ENCODE assay signal across 13 cellular contexts in the genomic region with DNA sequence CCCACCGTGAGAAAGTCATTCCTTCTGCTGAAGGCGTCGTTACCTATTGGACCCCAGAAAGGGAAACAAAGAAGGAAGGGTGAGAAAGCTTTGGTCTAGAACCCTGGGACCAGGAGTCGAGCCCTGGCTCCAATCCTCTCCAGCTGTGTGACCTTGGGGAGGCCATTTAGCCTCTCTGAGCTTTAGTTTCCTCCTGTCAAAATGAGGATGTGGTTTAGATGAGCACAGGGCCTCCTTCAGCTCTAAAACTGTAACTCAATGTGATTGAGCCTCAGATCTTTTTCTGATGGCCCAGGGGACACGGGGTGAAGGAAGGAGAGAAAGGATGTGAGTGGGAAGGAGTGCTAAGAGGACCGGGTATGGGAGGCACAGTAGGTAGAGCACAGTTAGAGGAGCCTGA. TPM values are rescaled to one million over a fixed set of nuclear protein-coding genes. Genes with fewer than 3 reads are reported as not detected.
DNase-seq lines count a peak whose midpoint lies in the region; ATAC-seq and TF ChIP-seq lines count a peak whose summit lies in the region.
"Had no signal": no experiment of that assay in that cellular context is flagged by ENCODE, and none has a peak within 500 bp of the region (broad histone marks: within the 10 kb centered on the region; RNA-seq: fewer than 3 reads in every experiment).

No MANE protein-coding gene starts in this region.

- H3K4me3 Mint-ChIP-seq in H9 (no peak overlapping the region), nephron (no peak overlapping the region)

- CTCF ChIA-PET in OCI-LY7 (lab: Charles Lee; ENCODE audit: unreplicated experiment) = interaction anchor here (0.6 to 1.7 kb wide), 2 partner anchors 18 to 1485 kb away, joined by 3 to 5 read pairs; a partner anchor contains a TSS

- no peaks in the 10 kb centered on the region for H3K23me2 ChIP-seq in H9 (ENCODE audit: insufficient read length, low read depth, low read length, poor library complexity, severe bottlenecking)

- H3K23ac ChIP-seq in H9 (ENCODE audit: insufficient read length, low read depth, low read length) = no peak overlapping the region

- POLR2A ChIA-PET in OCI-LY7 (lab: Charles Lee) = interaction anchor here (0.7 to 2.8 kb wide), 4 partner anchors 10 to 31 kb away, joined by 3 to 9 read pairs (median 4); no protein-coding TSS in a partner anchor

- H3K56ac ChIP-seq in H9 (ENCODE audit: insufficient read length, low read depth, low read length) = no peak overlapping the region

- WGBS in H9 (ENCODE audit: extremely low coverage, insufficient read length, low lambda C conversion rate) = no CpG with 5 or more reads among the region's 6 CpGs

- ATAC-seq in HG03175 (IDR thresholded peaks at IDR 0.05; ENCODE audit: unreplicated experiment) = no peak
- ATAC-seq: right cardiac atrium had no signal

- H2AFZ ChIP-seq in H9 (ENCODE audit: low read length) = no peak overlapping the region
- H2AFZ ChIP-seq in OCI-LY7 (ENCODE audit: low read length) = no peak overlapping the region

- H3K9me3 ChIP-seq in H9 (ENCODE audit: control insufficient read depth, low read depth, low read length) (no peaks in the 10 kb centered on the region), OCI-LY7 (ENCODE audit: low read length) (no peaks in the 10 kb centered on the region)

- H3K27ac ChIP-seq in H9 (ENCODE audit: insufficient read length, low read depth, low read length) (no peak overlapping the region), OCI-LY7 (ENCODE audit: low read depth, low read length, poor library complexity, severe bottlenecking) (peak overlapping the region; percentile 84)
- H3K27ac ChIP-seq: RWPE1 had no signal

- H3K36me3 Mint-ChIP-seq in H9 (ENCODE audit: insufficient read depth in 1 of 3, low read depth in 3 of 3) (peaks cover 18 to 55% (median 41%) of the 10 kb centered on the region in 3 experiments; a peak in 6 of 7 replicates), nephron (ENCODE audit: low read depth) (peaks cover 24% of the 10 kb centered on the region)

- DNase-seq in CD1c-positive myeloid dendritic cell (ENCODE audit: extremely low spot score) = peak; percentile 13
- no peak for DNase-seq in H9
- DNase-seq in OCI-LY7 (ENCODE audit: low spot score) = peak; percentile 57
- no peak for DNase-seq in AG08396 (ENCODE audit: low spot score)
- DNase-seq in NCI-H774 (lab: John Stamatoyannopoulos, UW) = no peak
- DNase-seq: central memory CD4-positive, alpha-beta T cell; effector memory CD4-positive, alpha-beta T cell; NCI-H1105; NCI-H69; right cardiac atrium had no signal

- H2BK5ac ChIP-seq in H9 (ENCODE audit: insufficient read length, low read length) = no peak overlapping the region

- H4K5ac ChIP-seq in H9 (ENCODE audit: insufficient read length, low read depth, low read length) = no peak overlapping the region

- H3K36me3 ChIP-seq in OCI-LY7 (ENCODE audit: insufficient read depth, low read length) = peaks cover 83% of the 10 kb centered on the region

- no peak overlapping the region for H4K91ac ChIP-seq in H9 (ENCODE audit: insufficient read length, low read depth, low read length)

- H3K4me1 ChIP-seq in H9 (ENCODE audit: insufficient read depth, low read length) (peaks cover 3% of the 10 kb centered on the region; the same call in 1 of the 2 replicates), OCI-LY7 (ENCODE audit: insufficient read depth, low read length, poor library complexity, severe bottlenecking) (peaks cover 87% of the 10 kb centered on the region)

- H3K4ac ChIP-seq in H9 (ENCODE audit: low read depth, low read length) = no peak overlapping the region

- no peak overlapping the region for H2BK20ac ChIP-seq in H9 (ENCODE audit: low read depth, low read length, poor library complexity, severe bottlenecking)

- peak overlapping the region in 2 of 3 experiments; percentile 33 to 50; a peak in 3 of 7 replicates for H3K27ac Mint-ChIP-seq in H9
- peak overlapping the region in 2 of 3 experiments; percentile 6 to 28 for H3K27ac Mint-ChIP-seq in nephron

- H3K4me1 Mint-ChIP-seq in H9 (peaks cover 24 to 32% of the 10 kb centered on the region in 2 experiments), nephron (peaks cover 75% of the 10 kb centered on the region)

- H4K8ac ChIP-seq in H9 (replicated peaks; ENCODE audit: insufficient read length, low read depth, low read length) = no peak overlapping the region

- H3K9me3 Mint-ChIP-seq in H9 (no peaks in the 10 kb centered on the region), nephron (no peaks in the 10 kb centered on the region)

- no peak overlapping the region for H2AK5ac ChIP-seq in H9 (ENCODE audit: insufficient read length, low read length)

- H3K27me3 ChIP-seq in H9 (ENCODE audit: insufficient read depth, low read length) = no peaks in the 10 kb centered on the region

- BruUV-seq in OCI-LY7 (replicated peaks; lab: Mats Ljungman, UMichigan) = no TSS peak

- H3K9me2 ChIP-seq in OCI-LY7 (ENCODE audit: insufficient read depth, low read length) = no peaks in the 10 kb centered on the region

- no peak overlapping the region for H2BK120ac ChIP-seq in H9 (ENCODE audit: low read depth, low read length, poor library complexity, severe bottlenecking)

- H3T11ph ChIP-seq in H9 (ENCODE audit: low read length) = no peak overlapping the region

- H3K14ac ChIP-seq in H9 (ENCODE audit: insufficient read depth, low read length) = no peak overlapping the region

- peak overlapping the region; percentile 12 for H3K4me3 ChIP-seq in OCI-LY7 (ENCODE audit: low read depth, low read length, poor library complexity, severe bottlenecking)

- no peaks in the 10 kb centered on the region; the same call in 1 of the 2 replicates for H3K79me2 ChIP-seq in H9 (ENCODE audit: insufficient read depth, low read length)
- H3K79me2 ChIP-seq in OCI-LY7 (ENCODE audit: insufficient read depth, low read depth, low read length) = peaks cover 72% of the 10 kb centered on the region

- H3K27me3 Mint-ChIP-seq in H9 (ENCODE audit: low read depth) (no peaks in the 10 kb centered on the region; the same call in 1 of the 2 replicates), nephron (ENCODE audit: low read depth) (peaks cover 4% of the 10 kb centered on the region)

- H3K4me2 ChIP-seq in H9 (ENCODE audit: insufficient read depth, insufficient read length, low read length) = no peak overlapping the region
- H3K4me2 ChIP-seq in OCI-LY7 (ENCODE audit: low read length) = peak overlapping the region; percentile 92

- H2BK12ac ChIP-seq in H9 (ENCODE audit: insufficient read length, low read depth, low read length) = no peak overlapping the region

- TF ChIP-seq CTCF in H9 (conservative IDR thresholded peaks at IDR 0.05) = no peak
- no peak for TF ChIP-seq CTCF in OCI-LY7 (conservative IDR thresholded peaks at IDR 0.05; ENCODE audit: low read length)
- TF ChIP-seq CTCF in nephron (IDR thresholded peaks at IDR 0.05; ENCODE audit: unreplicated experiment in 3 of 3) = no peak

- no peaks in the 10 kb centered on the region for H3K79me1 ChIP-seq in H9 (ENCODE audit: insufficient read depth, low read depth, low read length, poor library complexity, severe bottlenecking)

- H4K20me1 ChIP-seq in H9 (ENCODE audit: control insufficient read depth, insufficient read depth, insufficient read length) (peaks cover 3% of the 10 kb centered on the region), OCI-LY7 (ENCODE audit: insufficient read depth, low read length) (0 out of 2 replicates have a peak, but pooled peaks cover 7% of the 10 kb centered on the region)

- no peak overlapping the region for H3K9ac ChIP-seq in H9 (ENCODE audit: extremely low read depth, insufficient read length, low read length)

- no peak overlapping the region for H3K18ac ChIP-seq in H9 (ENCODE audit: insufficient read length, low read depth, low read length)

- no peak overlapping the region for H2BK15ac ChIP-seq in H9 (ENCODE audit: low read depth, low read length)

- intact Hi-C loops in OCI-LY7 (cut with micrococcal nuclease; ENCODE audit: unreplicated experiment) = loop anchor here (5.0 kb wide), 1 partner anchor 128 kb away; no protein-coding TSS in a partner anchor

RNA-seq across cellular contexts. Expression of a gene that starts 7.7 kb away (rescaled TPM):
- 22.8 and 24.7 TPM in 2 replicates for total RNA-seq in H9 (2021)
- total RNA-seq in OCI-LY7 (2014; rRNA removed; shearing (Covaris generic)) = 53.7 and 62.7 TPM in 2 replicates
- 44.5 and 45.7 TPM in 2 replicates for total RNA-seq in OCI-LY7 (2022)

Comparison
In these comparisons a context has a peak if more than half of its experiments do, and no peak if none do; other contexts are left out.
1. DNase-seq: peak in CD1c-positive myeloid dendritic cell (single experiment) and OCI-LY7 (single experiment); none in H9 (single experiment), AG08396 (single experiment) and NCI-H774 (single experiment).